15 cellular contexts compared by ENCODE assay signal in genomic region chr18:52992041-52992440, GRCh38.
A peak's percentile ranks its signal among the peaks of the same experiment; 100 is the strongest.
DNase-seq lines count a peak whose midpoint lies in the region; ATAC-seq and TF ChIP-seq lines count a peak whose summit lies in the region.
"Had no signal": no experiment of that assay in that cellular context is flagged by ENCODE, and none has a peak within 500 bp of the region (broad histone marks: within the 10 kb centered on the region; RNA-seq: fewer than 3 reads in every experiment).

No MANE protein-coding gene starts in this region.

- H3K27ac ChIP-seq in left ventricle myocardium inferior (replicated peaks) (no peak overlapping the region), right cardiac atrium (ENCODE audit: low read length) (no peak overlapping the region), tibial nerve (no peak overlapping the region)
- H3K27ac ChIP-seq: GM23248 had no signal

- H3K4me1 ChIP-seq in left ventricle myocardium inferior (no peaks in the 10 kb centered on the region), right cardiac atrium (ENCODE audit: control insufficient read depth, insufficient read depth, low read length) (no peaks in the 10 kb centered on the region), tibial nerve (no peaks in the 10 kb centered on the region)

- H3K4me3 Mint-ChIP-seq in activated T-cell treated with anti-CD3 and anti-CD28 coated beads, Interleukin-2, amount 50 U/mL, for 4 hours = no peak overlapping the region
- H3K4me3 Mint-ChIP-seq: activated CD4-positive, alpha-beta memory T cell treated with anti-CD3 and anti-CD28 coated beads for 36 hours; activated naive CD8-positive, alpha-beta T cell had no signal

- H3K27me3 Mint-ChIP-seq in activated T-cell treated with anti-CD3 and anti-CD28 coated beads, Interleukin-2, amount 50 U/mL, for 4 hours (ENCODE audit: low read depth) = no peaks in the 10 kb centered on the region
- H3K27me3 Mint-ChIP-seq: activated CD4-positive, alpha-beta memory T cell treated with anti-CD3 and anti-CD28 coated beads for 36 hours; activated naive CD8-positive, alpha-beta T cell had no signal

- H3K4me3 ChIP-seq in left ventricle myocardium inferior = no peak overlapping the region
- no peak overlapping the region for H3K4me3 ChIP-seq in right cardiac atrium (ENCODE audit: low read length)
- H3K4me3 ChIP-seq in epithelial cell of esophagus (ENCODE audit: low read length) = no peak overlapping the region
- H3K4me3 ChIP-seq in tibial nerve = no peak overlapping the region
- H3K4me3 ChIP-seq: GM23248, K562 had no signal

- no peaks in the 10 kb centered on the region for H3K36me3 ChIP-seq in left ventricle myocardium inferior
- H3K36me3 ChIP-seq in tibial nerve = no peaks in the 10 kb centered on the region

- no peak for TF ChIP-seq POLR2A in tibial nerve (IDR thresholded peaks at IDR 0.05)

- intact Hi-C loops in left ventricle myocardium inferior (cut with micrococcal nuclease) (no loop called here), right cardiac atrium (cut with DNase I) (no loop called here)

- ATAC-seq in right cardiac atrium (no peak), HG02973 (IDR thresholded peaks at IDR 0.05; ENCODE audit: unreplicated experiment) (no peak)
- ATAC-seq in activated T-cell treated with anti-CD3 and anti-CD28 coated beads, Interleukin-2, amount 50 U/mL, for 4 hours = no peak
- ATAC-seq: K562 had no signal

- 58% methylated on average over 6 of the region's 6 CpGs for WGBS in right cardiac atrium
- WGBS in tibial nerve, 2 donors = 60 to 62% methylated on average over 6 of the region's 6 CpGs

- no peak for DNase-seq in left ventricle myocardium inferior
- DNase-seq in right cardiac atrium = no peak
- DNase-seq in NCI-H82 treated with DMSO at 0.1 percent for 48 hours (lab: John Stamatoyannopoulos, UW; ENCODE audit: unreplicated experiment) = peak; percentile 28
- DNase-seq in epithelial cell of esophagus (ENCODE audit: low read depth) = peak; percentile 5
- no peak for DNase-seq in activated T-cell treated with anti-CD3 and anti-CD28 coated beads, Interleukin-2, amount 50 U/mL, for 4 hours
- DNase-seq in tibial nerve (ENCODE audit: low spot score in 2 of 2) = no peak
- no peak for DNase-seq in amniotic stem cell (lab: John Stamatoyannopoulos, UW)
- DNase-seq: activated CD4-positive, alpha-beta memory T cell treated with anti-CD3 and anti-CD28 coated beads for 36 hours; GM23248; mesenchymal stem cell; NCI-H774; substantia nigra had no signal

- TF ChIP-seq CTCF in left ventricle myocardium inferior (IDR thresholded peaks at IDR 0.05; ENCODE audit: borderline replicate concordance) (peak; percentile 35), epithelial cell of esophagus (IDR thresholded peaks at IDR 0.05; ENCODE audit: insufficient read depth, low read depth, low read length, missing control alignments) (peak; percentile 5), tibial nerve (IDR thresholded peaks at IDR 0.05) (no peak)

- H3K9me3 ChIP-seq in left ventricle myocardium inferior (replicated peaks) = no peaks in the 10 kb centered on the region
- H3K9me3 ChIP-seq in right cardiac atrium (ENCODE audit: control insufficient read depth, low read length) = no peaks in the 10 kb centered on the region
- no peaks in the 10 kb centered on the region for H3K9me3 ChIP-seq in tibial nerve

- H3K4me1 Mint-ChIP-seq in activated T-cell treated with anti-CD3 and anti-CD28 coated beads, Interleukin-2, amount 50 U/mL, for 4 hours (ENCODE audit: low read depth) = no peaks in the 10 kb centered on the region

- H3K36me3 Mint-ChIP-seq in activated T-cell treated with anti-CD3 and anti-CD28 coated beads, Interleukin-2, amount 50 U/mL, for 4 hours (ENCODE audit: insufficient read depth) = no peaks in the 10 kb centered on the region
- H3K36me3 Mint-ChIP-seq: activated CD4-positive, alpha-beta memory T cell treated with anti-CD3 and anti-CD28 coated beads for 36 hours; activated naive CD8-positive, alpha-beta T cell had no signal

- no peak for TF ChIP-seq EP300 in tibial nerve (IDR thresholded peaks at IDR 0.05)

- no peaks in the 10 kb centered on the region for H3K27me3 ChIP-seq in left ventricle myocardium inferior (ENCODE audit: low read depth)
- H3K27me3 ChIP-seq in right cardiac atrium (ENCODE audit: control insufficient read depth, insufficient read depth) = no peaks in the 10 kb centered on the region
- H3K27me3 ChIP-seq in tibial nerve = no peaks in the 10 kb centered on the region

- peaks cover 3% of the 10 kb centered on the region for H3K9me3 Mint-ChIP-seq in activated T-cell treated with anti-CD3 and anti-CD28 coated beads, Interleukin-2, amount 50 U/mL, for 4 hours

Comparison
In these comparisons a context has a peak if more than half of its experiments do, and no peak if none do; other contexts are left out.
1. DNase-seq: peak in NCI-H82 treated with DMSO at 0.1 percent for 48 hours (single experiment) and epithelial cell of esophagus (single experiment); none in left ventricle myocardium inferior (single experiment), right cardiac atrium (0 of 3), activated T-cell treated with anti-CD3 and anti-CD28 coated beads, Interleukin-2, amount 50 U/mL, for 4 hours (single experiment), tibial nerve (0 of 2) and amniotic stem cell (single experiment).
2. CTCF ChIP-seq: peak in left ventricle myocardium inferior (single experiment) and epithelial cell of esophagus (single experiment); none in tibial nerve (0 of 5).